In the genomic region with DNA sequence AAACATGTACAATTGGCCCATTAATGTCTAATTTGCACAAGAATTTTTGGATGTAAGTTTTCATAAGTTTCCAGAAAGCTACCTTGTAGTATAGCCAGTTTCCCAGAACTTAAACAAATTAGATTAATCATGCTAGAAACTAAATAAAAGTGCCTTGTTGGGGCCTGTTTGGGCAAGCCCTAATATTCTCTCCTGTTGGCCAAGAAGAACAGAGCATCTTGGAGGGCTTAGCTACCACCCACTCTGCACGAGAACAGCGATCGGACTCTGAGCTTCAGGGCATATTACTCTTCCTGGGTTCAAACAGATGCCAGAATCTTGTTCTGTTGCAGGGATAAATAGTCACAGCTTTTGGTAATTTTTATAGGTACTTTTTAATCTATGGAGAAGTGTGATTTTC, we compare ENCODE assay signal across 22 cellular contexts.
A peak's percentile ranks its signal among the peaks of the same experiment; 100 is the strongest.
DNase-seq lines count a peak whose midpoint lies in the region; ATAC-seq and TF ChIP-seq lines count a peak whose summit lies in the region.
"Had no signal": no experiment of that assay in that cellular context is flagged by ENCODE, and none has a peak within 500 bp of the region (broad histone marks: within the 10 kb centered on the region; RNA-seq: fewer than 3 reads in every experiment).

No MANE protein-coding gene starts in this region.

- H4K20me1 ChIP-seq in mammary epithelial cell (ENCODE audit: insufficient read depth, low read length), result no peaks in the 10 kb centered on the region
- H4K20me1 ChIP-seq: BLaER1 had no signal

- H3K4me1 Mint-ChIP-seq in nephron (peaks cover 73% of the 10 kb centered on the region), Caco-2 (ENCODE audit: low read depth, unreplicated experiment) (no peaks in the 10 kb centered on the region)
- H3K4me1 Mint-ChIP-seq: B cell; CD4-positive, CD25-positive, alpha-beta regulatory T cell had no signal

- H3K27me3 ChIP-seq in mammary epithelial cell (ENCODE audit: insufficient read depth, low read length) (no peaks in the 10 kb centered on the region), ascending aorta (no peaks in the 10 kb centered on the region), Caco-2 (replicated peaks; ENCODE audit: control insufficient read depth, insufficient read depth, low read length) (no peaks in the 10 kb centered on the region), aorta (ENCODE audit: control insufficient read depth in 1 of 2, insufficient read depth in 2 of 2, low read length in 1 of 2) (no peaks in the 10 kb centered on the region)
- H3K27me3 ChIP-seq: BLaER1 had no signal

- dilution Hi-C loops in mammary epithelial cell (cut with HindIII; ENCODE audit: low sequenced_read_pairs), result no loop called here

- peaks cover 15% of the 10 kb centered on the region for H3K4me1 ChIP-seq in mammary epithelial cell (ENCODE audit: insufficient read depth, low read length)
- no peaks in the 10 kb centered on the region for H3K4me1 ChIP-seq in ascending aorta
- no peaks in the 10 kb centered on the region for H3K4me1 ChIP-seq in Caco-2
- no peaks in the 10 kb centered on the region for H3K4me1 ChIP-seq in aorta (ENCODE audit: control insufficient read depth in 1 of 2, insufficient read depth in 2 of 2, low read length in 2 of 2)
- H3K4me1 ChIP-seq: BLaER1 had no signal

- POLR2A ChIA-PET in Caco-2 (lab: Charles Lee), result no interaction called here

- CTCF ChIA-PET in mammary epithelial cell (lab: Charles Lee; ENCODE audit: low non-redundant PET), result no interaction called here
- CTCF ChIA-PET in Caco-2 (lab: Charles Lee), result no interaction called here

- no peak overlapping the region for H3K27ac ChIP-seq in mammary epithelial cell (ENCODE audit: insufficient read depth, low read depth, low read length)
- no peak overlapping the region for H3K27ac ChIP-seq in ascending aorta
- H3K27ac ChIP-seq in aorta (ENCODE audit: low read depth in 1 of 2, low read length in 2 of 2), result no peak overlapping the region
- H3K27ac ChIP-seq: 22Rv1, BLaER1, C4-2B, GM23248 had no signal

- no peaks in the 10 kb centered on the region for H3K27me3 Mint-ChIP-seq in nephron (ENCODE audit: low read depth)
- no peaks in the 10 kb centered on the region for H3K27me3 Mint-ChIP-seq in Caco-2 (ENCODE audit: insufficient read depth, unreplicated experiment)
- H3K27me3 Mint-ChIP-seq: B cell; CD4-positive, CD25-positive, alpha-beta regulatory T cell had no signal

- peak overlapping the region; percentile 66 for H3K4me2 ChIP-seq in mammary epithelial cell (ENCODE audit: insufficient read depth, low read depth, low read length)
- H3K4me2 ChIP-seq: BLaER1 had no signal

- H2AFZ ChIP-seq in mammary epithelial cell (ENCODE audit: low read depth, low read length), result peak overlapping the region; percentile 80
- H2AFZ ChIP-seq: GM23248 had no signal

- no peak overlapping the region for H3K4me3 ChIP-seq in mammary epithelial cell (replicated peaks in 1 of 3; ENCODE audit: insufficient read depth in 1 of 3, low read depth in 2 of 3, low read length in 3 of 3)
- no peak overlapping the region for H3K4me3 ChIP-seq in ascending aorta
- H3K4me3 ChIP-seq in Caco-2 (ENCODE audit: low read depth, low read length), result no peak overlapping the region
- no peak overlapping the region for H3K4me3 ChIP-seq in aorta (ENCODE audit: low read length in 2 of 2)
- H3K4me3 ChIP-seq: BLaER1, GM12878, GM23248 had no signal

- H3K9me3 Mint-ChIP-seq in nephron (no peaks in the 10 kb centered on the region), Caco-2 (ENCODE audit: unreplicated experiment) (no peaks in the 10 kb centered on the region)
- H3K9me3 Mint-ChIP-seq: CD4-positive, CD25-positive, alpha-beta regulatory T cell; CD8-positive, alpha-beta T cell had no signal

- ATAC-seq in esophagus mucosa (peak; percentile 29), HG02759 (IDR thresholded peaks at IDR 0.05; ENCODE audit: unreplicated experiment) (no peak), aorta (ENCODE audit: low FRiP score) (no peak)
- ATAC-seq: CD8-positive, alpha-beta T cell; GM12878 had no signal

- H3K36me3 Mint-ChIP-seq in nephron (ENCODE audit: low read depth), result no peaks in the 10 kb centered on the region
- H3K36me3 Mint-ChIP-seq in Caco-2 (ENCODE audit: insufficient read depth, unreplicated experiment), result no peaks in the 10 kb centered on the region
- H3K36me3 Mint-ChIP-seq: CD4-positive, CD25-positive, alpha-beta regulatory T cell; CD8-positive, alpha-beta T cell had no signal

- H3K36me3 ChIP-seq in mammary epithelial cell (ENCODE audit: insufficient read depth, low read length) (no peaks in the 10 kb centered on the region), ascending aorta (no peaks in the 10 kb centered on the region), Caco-2 (ENCODE audit: control insufficient read depth, insufficient read depth, low read length) (no peaks in the 10 kb centered on the region), aorta (ENCODE audit: control insufficient read depth in 1 of 2, insufficient read depth in 2 of 2, low read length in 1 of 2) (no peaks in the 10 kb centered on the region)
- H3K36me3 ChIP-seq: BLaER1 had no signal

- TF ChIP-seq CTCF in mammary epithelial cell (conservative IDR thresholded peaks at IDR 0.05 in 1 of 2, IDR thresholded peaks at IDR 0.05 in 1 of 2; ENCODE audit: extremely low read depth in 1 of 2, insufficient read depth in 1 of 2, low read depth in 1 of 2, low read length in 2 of 2), result no peak
- TF ChIP-seq CTCF in nephron (IDR thresholded peaks at IDR 0.05; ENCODE audit: unreplicated experiment in 3 of 3), result no peak
- TF ChIP-seq CTCF in ascending aorta (IDR thresholded peaks at IDR 0.05), result no peak
- no peak for TF ChIP-seq CTCF in Caco-2 (IDR thresholded peaks at IDR 0.05; ENCODE audit: insufficient read depth in 1 of 2, low read depth in 1 of 2, low read length in 1 of 2, severe bottlenecking in 1 of 2, unreplicated experiment in 1 of 2)

- peak overlapping the region; percentile 86 to 99 (median 87) for H3K27ac Mint-ChIP-seq in nephron
- no peak overlapping the region for H3K27ac Mint-ChIP-seq in Caco-2 (ENCODE audit: unreplicated experiment)
- H3K27ac Mint-ChIP-seq: B cell; CD4-positive, CD25-positive, alpha-beta regulatory T cell; CD8-positive, alpha-beta T cell had no signal

- BruUV-seq in mammary epithelial cell (replicated peaks; lab: Mats Ljungman, UMichigan) (no TSS peak), Caco-2 (replicated peaks; lab: Mats Ljungman, UMichigan) (no TSS peak)

- H3K9me3 ChIP-seq in mammary epithelial cell (replicated peaks; ENCODE audit: insufficient read depth, low read length) (no peaks in the 10 kb centered on the region), ascending aorta (no peaks in the 10 kb centered on the region), Caco-2 (no peaks in the 10 kb centered on the region), aorta (ENCODE audit: control insufficient read depth, low read length) (no peaks in the 10 kb centered on the region)
- H3K9me3 ChIP-seq: BLaER1 had no signal

- in situ Hi-C loops in mammary epithelial cell (cut with MboI; ENCODE audit: low sequenced_read_pairs in 2 of 2), result no loop called here

- H3K79me2 ChIP-seq in mammary epithelial cell (ENCODE audit: insufficient read depth, low read length), result no peaks in the 10 kb centered on the region

- H3K4me3 Mint-ChIP-seq in nephron, result peak overlapping the region in 1 of 3 experiments; percentile 63
- H3K4me3 Mint-ChIP-seq in Caco-2 (ENCODE audit: unreplicated experiment), result no peak overlapping the region
- H3K4me3 Mint-ChIP-seq: B cell; CD8-positive, alpha-beta T cell had no signal

- WGBS in mammary epithelial cell (ENCODE audit: low coverage, missing lambda C conversion rate), result 0% methylated on average over 3 of the region's 3 CpGs
- 92 to 96% methylated on average over 3 of the region's 3 CpGs for WGBS in aorta, 2 donors

- H3K9ac ChIP-seq in mammary epithelial cell (ENCODE audit: insufficient read depth, low read length), result no peak overlapping the region
- H3K9ac ChIP-seq: BLaER1, GM23248 had no signal

- intact Hi-C loops in mammary epithelial cell (cut with micrococcal nuclease), result loop anchor here (5.0 to 10.0 kb wide), 4 partner anchors 56 to 226 kb away; a partner anchor contains a TSS
- intact Hi-C loops in ascending aorta (cut with DNase I), result no loop called here
- intact Hi-C loops in Caco-2 (cut with micrococcal nuclease; ENCODE audit: unreplicated experiment), result no loop called here
- intact Hi-C loops in aorta (cut with DNase I), result no loop called here

- DNase-seq in NCI-H1048 (lab: John Stamatoyannopoulos, UW) (peak; percentile 66), mammary epithelial cell (peak; percentile 65), ascending aorta (ENCODE audit: low spot score in 2 of 2) (no peak), Caco-2 (no peak), aorta (no peak)
- DNase-seq: CD4-positive, CD25-positive, alpha-beta regulatory T cell; CD8-positive, alpha-beta T cell; DMS 273 treated with DMSO at 0.1 percent for 48 hours; DMS79; EL; GDM1; GM23248; H7; HCEC 1CT had no signal

Comparison
In these comparisons a context has a peak if more than half of its experiments do, and no peak if none do; other contexts are left out.
1. DNase-seq: peak in NCI-H1048 (single experiment) and mammary epithelial cell (single experiment); none in ascending aorta (0 of 2), Caco-2 (0 of 2) and aorta (0 of 2).